Comparison of ENCODE assay signal across 1 cellular context in genomic region chr13:48093588-48093987, GRCh38.
TF ChIP-seq lines count a peak whose summit lies in the region.

No MANE protein-coding gene starts in this region.

TF ChIP-seq in K562, 482 proteins besides CTCF, POLR2A, EP300 and RAD21 (continued from another document):
- TF ChIP-seq ZNF655 (CRISPR knock-in tag; IDR thresholded peaks at IDR 0.05) (no peak), TEAD1 (CRISPR knock-in tag; IDR thresholded peaks at IDR 0.05) (no peak), ZNF316 (IDR thresholded peaks at IDR 0.05) (peak; percentile 39), TBL1XR1 (IDR thresholded peaks at IDR 0.05; ENCODE audit: low read length in 2 of 2) (no peak), ZNF785 (CRISPR knock-in tag; IDR thresholded peaks at IDR 0.05) (no peak), SREBF1 (IDR thresholded peaks at IDR 0.05; ENCODE audit: borderline replicate concordance, low read depth, low read length) (no peak), FIP1L1 (IDR thresholded peaks at IDR 0.05; ENCODE audit: low read depth, low read length, poor library complexity, severe bottlenecking) (no peak)
